In the genomic region with DNA sequence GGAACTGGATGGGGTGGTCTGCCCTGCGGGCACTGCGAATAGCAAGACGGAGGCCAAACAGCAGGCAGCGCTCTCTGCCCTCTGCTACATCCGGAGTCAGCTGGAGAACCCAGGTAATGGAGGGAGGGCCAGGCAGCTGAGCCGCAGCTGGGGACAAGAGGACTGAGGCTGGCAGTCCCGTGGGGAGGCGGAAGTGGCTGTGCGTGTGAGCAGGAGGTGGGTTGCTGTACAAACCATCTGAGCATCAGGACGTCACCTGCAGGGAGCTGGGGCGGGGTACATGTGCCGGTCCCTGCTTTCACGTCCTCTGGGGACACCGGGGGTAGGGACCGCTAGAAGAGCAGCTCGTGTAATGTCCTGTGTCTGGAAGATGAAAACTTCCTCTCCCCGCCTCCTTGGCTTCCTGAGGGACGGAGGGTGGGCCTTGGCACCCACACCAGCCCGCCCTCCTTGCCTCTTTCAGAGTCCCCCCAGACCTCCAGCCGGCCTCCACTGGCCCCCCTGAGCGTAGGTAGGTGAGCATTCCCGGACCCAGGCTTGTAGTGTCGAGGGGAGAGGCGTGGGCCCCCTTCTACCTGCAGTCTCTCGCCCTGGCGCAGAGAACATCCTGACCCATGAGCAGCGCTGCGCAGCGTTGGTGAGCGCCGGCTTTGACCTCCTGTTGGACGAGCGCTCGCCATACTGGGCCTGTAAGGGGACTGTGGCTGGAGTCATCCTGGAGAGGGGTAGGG, we compare ENCODE assay signal across 1 cellular context.
TF ChIP-seq lines count a peak whose summit lies in the region.

No MANE protein-coding gene starts in this region.

TF ChIP-seq in SK-N-SH treated with all-trans-retinoic acid at 6 μM for 48 hours, 23 proteins besides CTCF, POLR2A, EP300 and RAD21 (continued from another document):
- no peak for TF ChIP-seq CSRNP3 (CRISPR knock-in tag; IDR thresholded peaks at IDR 0.05)
TF ChIP-seq in SK-N-SH treated with all-trans-retinoic acid at 6 μM for 48 hours: peak in this region for 0.
